In genomic region chr5:159448841-159449407, GRCh38 we compare ENCODE assay signal across 31 cellular contexts.
"Had no signal": no experiment of that assay in that cellular context is flagged by ENCODE, and none has a peak within 500 bp of the region (broad histone marks: within the 10 kb centered on the region; RNA-seq: fewer than 3 reads in every experiment).

No MANE protein-coding gene starts in this region.

- H3K9me3 ChIP-seq: adrenal gland, body of pancreas, breast epithelium, Peyer's patch, SJSA1 had no signal

- ATAC-seq: activated CD8-positive, alpha-beta T cell treated with anti-CD3 and anti-CD28 coated beads for 36 hours; activated T-cell treated with anti-CD3 and anti-CD28 coated beads, Interleukin-2, amount 50 U/mL, for 72 hours; activated T-helper 17 cell treated with anti-CD3 and anti-CD28 coated beads, Interleukin-2, amount 50 U/mL, for 72 hours; body of pancreas had no signal

- H3K4me3 Mint-ChIP-seq: activated CD4-positive, alpha-beta T cell treated with anti-CD3 and anti-CD28 coated beads, Interleukin-2, amount 10 ng/mL, durations not matched to agents 24 days and 14 days; activated CD8-positive, alpha-beta T cell treated with anti-CD3 and anti-CD28 coated beads for 36 hours; activated naive CD4-positive, alpha-beta T cell treated with anti-CD3 and anti-CD28 coated beads, Interleukin-2, amount 50 U/mL, for 24 hours; activated T-cell treated with anti-CD3 and anti-CD28 coated beads, Interleukin-2, amount 50 U/mL, for 72 hours; activated T-helper 17 cell treated with anti-CD3 and anti-CD28 coated beads, Interleukin-2, amount 50 U/mL, for 72 hours; T-helper 2 cell treated with Interferon-gamma antibody and Interleukin-4, amounts not matched to agents 5 μg/mL and 100 μg/mL, for 36 hours had no signal

- H3K27ac Mint-ChIP-seq: activated CD4-positive, alpha-beta T cell treated with anti-CD3 and anti-CD28 coated beads, Interleukin-2, amount 10 ng/mL, durations not matched to agents 24 days and 14 days; activated CD8-positive, alpha-beta T cell treated with anti-CD3 and anti-CD28 coated beads for 36 hours; activated naive CD4-positive, alpha-beta T cell treated with anti-CD3 and anti-CD28 coated beads, Interleukin-2, amount 50 U/mL, for 24 hours; activated T-cell treated with anti-CD3 and anti-CD28 coated beads, Interleukin-2, amount 50 U/mL, for 72 hours; activated T-helper 17 cell treated with anti-CD3 and anti-CD28 coated beads, Interleukin-2, amount 50 U/mL, for 72 hours; T-helper 2 cell treated with Interferon-gamma antibody and Interleukin-4, amounts not matched to agents 5 μg/mL and 100 μg/mL, for 36 hours had no signal

- H3K4me1 ChIP-seq: body of pancreas, breast epithelium, Peyer's patch had no signal

- H3K27me3 ChIP-seq: adrenal gland, body of pancreas, breast epithelium, Peyer's patch, SJSA1 had no signal

- H3K9me3 Mint-ChIP-seq: activated CD4-positive, alpha-beta T cell treated with anti-CD3 and anti-CD28 coated beads, Interleukin-2, amount 10 ng/mL, durations not matched to agents 24 days and 14 days; activated CD8-positive, alpha-beta T cell treated with anti-CD3 and anti-CD28 coated beads for 36 hours; activated naive CD4-positive, alpha-beta T cell treated with anti-CD3 and anti-CD28 coated beads, Interleukin-2, amount 50 U/mL, for 24 hours; activated T-cell treated with anti-CD3 and anti-CD28 coated beads, Interleukin-2, amount 50 U/mL, for 72 hours; activated T-helper 17 cell treated with anti-CD3 and anti-CD28 coated beads, Interleukin-2, amount 50 U/mL, for 72 hours; T-helper 2 cell treated with Interferon-gamma antibody and Interleukin-4, amounts not matched to agents 5 μg/mL and 100 μg/mL, for 36 hours had no signal

- H3K4me3 ChIP-seq: adrenal gland, body of pancreas, breast epithelium, Peyer's patch, SJSA1 had no signal

- FAIRE-seq: astrocyte, TTC549 had no signal

- DNase-seq: activated CD4-positive, alpha-beta T cell treated with anti-CD3 and anti-CD28 coated beads, Interleukin-2, amount 10 ng/mL, durations not matched to agents 24 days and 14 days; activated CD4-positive, alpha-beta T cell treated with anti-CD3 and anti-CD28 coated beads, Interleukin-2, amount 50 U/mL, for 4 hours; activated CD8-positive, alpha-beta T cell treated with anti-CD3 and anti-CD28 coated beads for 36 hours; activated gamma-delta T cell; activated naive CD4-positive, alpha-beta T cell treated with Interleukin-2 at 50 U/mL for 16 hours; activated T-cell treated with anti-CD3 and anti-CD28 coated beads, Interleukin-2, amount 50 U/mL, for 1 hour; activated T-cell treated with anti-CD3 and anti-CD28 coated beads, Interleukin-2, amount 50 U/mL, for 72 hours; adrenal gland; body of pancreas; Karpas-422; NCI-H1048; NCI-H1105 treated with DMSO at 0.1 percent for 48 hours; NCI-H1436; NCI-H1694; NCI-H1930; NCI-H2081 treated with DMSO at 0.1 percent for 48 hours; NCI-H226; NCI-H446 treated with DMSO at 0.1 percent for 48 hours; NCI-H524; NCI-H69; PC-3; Peyer's patch; RPMI8226; SHP77 treated with DMSO at 0.1 percent for 48 hours had no signal

- H3K36me3 ChIP-seq: adrenal gland, breast epithelium, Peyer's patch, SJSA1 had no signal

- H3K27ac ChIP-seq: adrenal gland, body of pancreas, breast epithelium, Peyer's patch, SJSA1 had no signal

- H3K27me3 Mint-ChIP-seq: activated naive CD4-positive, alpha-beta T cell treated with anti-CD3 and anti-CD28 coated beads, Interleukin-2, amount 50 U/mL, for 24 hours had no signal

- H3K36me3 Mint-ChIP-seq: activated naive CD4-positive, alpha-beta T cell treated with anti-CD3 and anti-CD28 coated beads, Interleukin-2, amount 50 U/mL, for 24 hours had no signal
